8 cellular contexts compared by ENCODE assay signal in the genomic region with DNA sequence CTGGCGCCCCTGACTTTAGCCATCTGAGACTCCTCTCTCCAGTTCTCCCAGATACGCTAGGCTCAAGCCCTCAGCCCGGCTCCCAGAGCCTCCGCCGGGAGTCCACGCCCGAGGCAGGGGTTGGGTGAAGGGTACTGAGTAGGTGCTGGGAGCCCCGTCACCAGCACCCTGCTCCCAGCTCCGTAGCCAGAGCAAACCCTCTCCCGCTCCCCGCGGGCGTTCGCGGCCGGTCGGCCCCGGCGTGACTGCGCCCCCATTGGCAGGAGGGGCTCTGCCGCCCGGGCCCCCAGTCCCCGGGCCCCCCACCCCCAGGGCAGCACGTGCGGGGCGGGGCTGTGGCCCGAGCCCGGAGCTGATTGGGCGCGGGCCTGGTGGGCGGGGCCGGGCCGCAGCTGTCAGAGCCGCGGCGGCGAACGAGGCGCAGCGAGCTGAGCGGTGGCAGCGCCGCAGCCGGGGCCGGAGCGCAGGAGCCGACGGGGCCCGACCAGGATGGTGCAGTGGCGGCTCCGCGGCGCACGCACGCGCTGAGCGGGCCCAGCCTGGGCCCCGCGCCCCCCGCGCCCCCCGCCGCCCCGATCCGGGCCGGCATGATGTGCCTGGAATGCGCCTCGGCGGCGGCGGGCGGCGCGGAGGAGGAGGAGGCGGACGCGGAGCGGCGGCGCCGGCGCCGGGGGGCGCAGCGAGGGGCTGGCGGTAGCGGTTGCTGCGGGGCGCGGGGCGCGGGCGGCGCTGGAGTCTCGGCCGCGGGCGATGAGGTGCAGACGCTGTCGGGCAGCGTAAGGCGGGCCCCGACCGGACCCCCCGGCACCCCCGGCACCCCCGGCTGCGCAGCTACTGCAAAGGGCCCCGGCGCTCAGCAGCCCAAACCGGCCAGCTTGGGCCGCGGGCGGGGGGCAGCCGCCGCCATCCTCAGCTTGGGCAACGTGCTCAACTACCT. TPM values are rescaled to one million over a fixed set of nuclear protein-coding genes. Genes with fewer than 3 reads are reported as not detected.
DNase-seq lines count a peak whose midpoint lies in the region; ATAC-seq, FAIRE-seq and TF ChIP-seq lines count a peak whose summit lies in the region.

A gene with protein sequence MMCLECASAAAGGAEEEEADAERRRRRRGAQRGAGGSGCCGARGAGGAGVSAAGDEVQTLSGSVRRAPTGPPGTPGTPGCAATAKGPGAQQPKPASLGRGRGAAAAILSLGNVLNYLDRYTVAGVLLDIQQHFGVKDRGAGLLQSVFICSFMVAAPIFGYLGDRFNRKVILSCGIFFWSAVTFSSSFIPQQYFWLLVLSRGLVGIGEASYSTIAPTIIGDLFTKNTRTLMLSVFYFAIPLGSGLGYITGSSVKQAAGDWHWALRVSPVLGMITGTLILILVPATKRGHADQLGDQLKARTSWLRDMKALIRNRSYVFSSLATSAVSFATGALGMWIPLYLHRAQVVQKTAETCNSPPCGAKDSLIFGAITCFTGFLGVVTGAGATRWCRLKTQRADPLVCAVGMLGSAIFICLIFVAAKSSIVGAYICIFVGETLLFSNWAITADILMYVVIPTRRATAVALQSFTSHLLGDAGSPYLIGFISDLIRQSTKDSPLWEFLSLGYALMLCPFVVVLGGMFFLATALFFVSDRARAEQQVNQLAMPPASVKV (plus strand): TSS at position 421 of the 937 bp plus-strand sequence. CDS start 167 bp downstream, at position 588.

- H3K4me3 ChIP-seq in A673 (ENCODE audit: low read depth, low read length, poor library complexity, severe bottlenecking) (peak within 1 kb of the TSS; percentile 30), kidney epithelial cell (ENCODE audit: low read depth, low read length) (peak within 1 kb of the TSS; percentile 96), spleen (peak within 1 kb of the TSS; percentile 45 to 80 (median 62))

- H3K4me3 Mint-ChIP-seq in activated CD4-positive, alpha-beta T cell treated with anti-CD3 and anti-CD28 coated beads for 36 hours = peak within 1 kb of the TSS; percentile 65
- peak within 1 kb of the TSS; percentile 68 for H3K4me3 Mint-ChIP-seq in chondrocyte (ENCODE audit: unreplicated experiment)

- H3K36me3 Mint-ChIP-seq in activated CD4-positive, alpha-beta T cell treated with anti-CD3 and anti-CD28 coated beads for 36 hours (ENCODE audit: low read depth) = no peaks in the 10 kb centered on the region
- H3K36me3 Mint-ChIP-seq in chondrocyte (ENCODE audit: low read depth) = peaks cover 2% of the 10 kb centered on the region

- intact Hi-C loops in A673 (cut with micrococcal nuclease; ENCODE audit: unreplicated experiment) = no loop called here
- intact Hi-C loops in activated CD4-positive, alpha-beta T cell treated with anti-CD3 and anti-CD28 coated beads for 36 hours (cut with DNase I, micrococcal nuclease) = no loop called here
- intact Hi-C loops in spleen (cut with DNase I; ENCODE audit: low total_unique reads) = no loop called here

- no peak for TF ChIP-seq CTCF in A673 (conservative IDR thresholded peaks at IDR 0.05; ENCODE audit: low read depth, low read length)
- TF ChIP-seq CTCF in chondrocyte (IDR thresholded peaks at IDR 0.05) = no peak
- TF ChIP-seq CTCF in kidney epithelial cell (IDR thresholded peaks at IDR 0.05; ENCODE audit: insufficient read depth, low read length, poor library complexity, severe bottlenecking) = no peak
- TF ChIP-seq CTCF in spleen (IDR thresholded peaks at IDR 0.05 in 8 of 11, conservative IDR thresholded peaks at IDR 0.05 in 3 of 11) = no peak

- peaks cover 30% of the 10 kb centered on the region for H3K27me3 Mint-ChIP-seq in activated CD4-positive, alpha-beta T cell treated with anti-CD3 and anti-CD28 coated beads for 36 hours
- peaks cover 41% of the 10 kb centered on the region for H3K27me3 Mint-ChIP-seq in chondrocyte (ENCODE audit: low read depth)

- H3K27ac ChIP-seq in A673 (ENCODE audit: low read depth, low read length, poor library complexity, severe bottlenecking) = no peak within 1 kb of the TSS
- peak within 1 kb of the TSS; percentile 23 to 81 (median 70) for H3K27ac ChIP-seq in spleen

- no peak for FAIRE-seq in GM19239 (lab: Jason Lieb, UNC)

- H3K27me3 ChIP-seq in A673 (replicated peaks; ENCODE audit: insufficient read depth, low read depth, low read length, poor library complexity) (peaks cover 48% of the 10 kb centered on the region), kidney epithelial cell (ENCODE audit: control insufficient read depth, insufficient read depth, low read length) (no peaks in the 10 kb centered on the region), spleen (replicated peaks in 1 of 7) (peaks cover 0 to 58% (median 21%) of the 10 kb centered on the region in 7 donors)

- DNase-seq in A673 (ENCODE audit: low spot score) = peak; percentile 77
- peak; percentile 96 for DNase-seq in GM19239 (ENCODE audit: insufficient read length, low spot score)
- peak; percentile 28 for DNase-seq in NCI-H1092 (lab: John Stamatoyannopoulos, UW)
- peak; percentile 75 for DNase-seq in activated CD4-positive, alpha-beta T cell treated with anti-CD3 and anti-CD28 coated beads for 36 hours
- no peak for DNase-seq in chondrocyte (ENCODE audit: low spot score)
- no peak for DNase-seq in kidney epithelial cell (ENCODE audit: low read depth)
- peak; percentile 91 for DNase-seq in spleen

- H3K9me3 ChIP-seq in A673 (ENCODE audit: low read depth, low read length, poor library complexity, severe bottlenecking) (no peaks in the 10 kb centered on the region), spleen (no peaks in the 10 kb centered on the region)

- H3K4me1 Mint-ChIP-seq in activated CD4-positive, alpha-beta T cell treated with anti-CD3 and anti-CD28 coated beads for 36 hours = peaks cover 13% of the 10 kb centered on the region
- peaks cover 14% of the 10 kb centered on the region for H3K4me1 Mint-ChIP-seq in chondrocyte (ENCODE audit: low read depth)

- no TSS peak for BruUV-seq in A673 (replicated peaks; lab: Mats Ljungman, UMichigan)

- POLR2A ChIA-PET in A673 (lab: Charles Lee; ENCODE audit: low non-redundant PET) = interaction anchor here (0.6 to 0.9 kb wide), 2 partner anchors 11 to 355 kb away, joined by 3 to 5 read pairs; no protein-coding TSS in a partner anchor
- POLR2A ChIA-PET in activated CD4-positive, alpha-beta T cell treated with anti-CD3 and anti-CD28 coated beads for 36 hours (lab: Charles Lee) = no interaction called here

- peak in 1 of 3 donors; percentile 21 for TF ChIP-seq POLR2A in spleen (IDR thresholded peaks at IDR 0.05)

- no peak within 1 kb of the TSS for H3K27ac Mint-ChIP-seq in activated CD4-positive, alpha-beta T cell treated with anti-CD3 and anti-CD28 coated beads for 36 hours
- no peak within 1 kb of the TSS for H3K27ac Mint-ChIP-seq in chondrocyte (ENCODE audit: unreplicated experiment)

- 1 to 3% (median 2%) methylated on average over 20 to 117 of the region's 117 CpGs for WGBS in spleen, 5 donors

- H3K4me1 ChIP-seq in A673 (ENCODE audit: insufficient read depth, low read length, poor library complexity, severe bottlenecking) (peaks cover 12% of the 10 kb centered on the region), spleen (peaks cover 26 to 68% (median 49%) of the 10 kb centered on the region in 6 donors)

- CTCF ChIA-PET in A673 (lab: Charles Lee) = interaction anchor here (0.5 to 1.1 kb wide), 3 partner anchors 17 to 68 kb away, joined by 3 to 6 read pairs (median 3); no protein-coding TSS in a partner anchor
- CTCF ChIA-PET in activated CD4-positive, alpha-beta T cell treated with anti-CD3 and anti-CD28 coated beads for 36 hours (lab: Charles Lee) = interaction anchor here (0.6 to 1.4 kb wide), 2 partner anchors 25 to 80 kb away, joined by 3 read pairs; no protein-coding TSS in a partner anchor

- H3K36me3 ChIP-seq in A673 (ENCODE audit: insufficient read depth, low read length, poor library complexity, severe bottlenecking) (no peaks in the 10 kb centered on the region), kidney epithelial cell (ENCODE audit: control insufficient read depth, insufficient read depth, low read length) (no peaks in the 10 kb centered on the region), spleen (no peaks in the 10 kb centered on the region)

- ATAC-seq in activated CD4-positive, alpha-beta T cell treated with anti-CD3 and anti-CD28 coated beads for 36 hours = peak; percentile 91
- no peak for ATAC-seq in HG02870 (IDR thresholded peaks at IDR 0.05; ENCODE audit: unreplicated experiment)

- H3K9me3 Mint-ChIP-seq in activated CD4-positive, alpha-beta T cell treated with anti-CD3 and anti-CD28 coated beads for 36 hours (ENCODE audit: low read depth) = no peaks in the 10 kb centered on the region
- H3K9me3 Mint-ChIP-seq in chondrocyte (ENCODE audit: low read depth) = no peaks in the 10 kb centered on the region

RNA-seq across cellular contexts. Expression of the gene that starts here (rescaled TPM):
- not detected in 2 replicates for total RNA-seq in A673 (2021)
- total RNA-seq in activated CD4-positive, alpha-beta T cell treated with anti-CD3 and anti-CD28 coated beads for 36 hours = under 1 TPM; 0.07 to 0.37 TPM
- total RNA-seq in chondrocyte = 0.70 to 0.87 TPM in 2 of 3 replicates, not detected in the other
- total RNA-seq in kidney epithelial cell = 47.3 and 53.1 TPM in 2 replicates
- 10 to 100 TPM; 19.6 to 53.5 (median 36.6) TPM for total RNA-seq in spleen
- polyA plus RNA-seq in spleen = 10 to 100 TPM in 2 of 3 donors, 1 to 10 TPM in 1; 8.1 to 20.4 (median 13.2) TPM

Comparison
In these comparisons a context has a peak if more than half of its experiments do, and no peak if none do; other contexts are left out.
1. RNA of the gene that starts here (total RNA-seq): 47.3 to 53.1 TPM in kidney epithelial cell and 19.6 to 53.5 TPM in spleen; 0.70 to 0.87 TPM in chondrocyte, 0.07 to 0.37 TPM in activated CD4-positive, alpha-beta T cell treated with anti-CD3 and anti-CD28 coated beads for 36 hours and not detected in A673; every median in the first group is over 10 times any median in the second.
2. Peak in DNase-seq and H3K4me3 ChIP-seq in A673; RNA of the gene not detected or under 1 TPM.
3. Peak in DNase-seq and ATAC-seq in activated CD4-positive, alpha-beta T cell treated with anti-CD3 and anti-CD28 coated beads for 36 hours; RNA of the gene not detected or under 1 TPM.
4. DNase-seq: peak in GM19239 (single experiment), NCI-H1092 (single experiment) and spleen (single experiment); none in chondrocyte (single experiment) and kidney epithelial cell (single experiment).
5. H3K4me3 ChIP-seq: peak in every context shown above with its lines; median percentile 96 in kidney epithelial cell; 62 in spleen; 30 in A673.